ENCODE assay signal across 20 cellular contexts in the genomic region with DNA sequence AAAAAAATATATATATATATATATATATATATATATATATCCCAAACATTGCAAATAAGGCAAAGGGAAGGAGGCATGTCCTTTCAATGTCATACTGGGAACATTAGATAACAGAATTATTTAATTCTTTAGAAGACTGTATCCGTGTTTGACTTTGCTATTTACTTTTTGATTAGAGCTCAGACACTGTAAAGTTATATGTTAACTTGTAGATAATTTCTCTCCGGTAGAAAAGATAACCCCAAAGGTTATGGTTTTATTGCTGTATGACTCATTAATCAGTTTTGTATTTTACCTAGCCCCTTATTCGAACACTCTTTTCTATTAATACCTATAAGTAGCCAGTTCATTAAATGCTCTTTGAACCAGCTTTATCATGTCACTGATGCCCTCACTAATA.
A peak's percentile ranks its signal among the peaks of the same experiment; 100 is the strongest.
DNase-seq lines count a peak whose midpoint lies in the region; ATAC-seq, FAIRE-seq and TF ChIP-seq lines count a peak whose summit lies in the region.
"Had no signal": no experiment of that assay in that cellular context is flagged by ENCODE, and none has a peak within 500 bp of the region (broad histone marks: within the 10 kb centered on the region; RNA-seq: fewer than 3 reads in every experiment).

No MANE protein-coding gene starts in this region.

- no peaks in the 10 kb centered on the region for H3K36me3 Mint-ChIP-seq in GM23338 (ENCODE audit: low read depth)
- H3K36me3 Mint-ChIP-seq: CD14-positive monocyte; CD4-positive, alpha-beta memory T cell had no signal

- H3K79me2 ChIP-seq in GM23338 (replicated peaks; ENCODE audit: insufficient read depth) = no peaks in the 10 kb centered on the region

- no peak overlapping the region for H3K4me2 ChIP-seq in A549
- H3K4me2 ChIP-seq in GM23338 = no peak overlapping the region
- H3K4me2 ChIP-seq: BLaER1 had no signal

- H3K9me3 ChIP-seq in A549 (no peaks in the 10 kb centered on the region), body of pancreas (no peaks in the 10 kb centered on the region), small intestine (ENCODE audit: control insufficient read depth, low read depth) (no peaks in the 10 kb centered on the region), left lung (no peaks in the 10 kb centered on the region)
- H3K9me3 ChIP-seq: BLaER1 had no signal

- WGBS in A549 (ENCODE audit: missing lambda C conversion rate) = 7% methylated on average over 3 of the region's 3 CpGs
- 4 to 14% methylated on average over 3 of the region's 3 CpGs for WGBS in body of pancreas, 2 donors
- WGBS in small intestine, 3 donors = 7 to 74% (median 33%) methylated on average over 3 of the region's 3 CpGs

- H3K4me3 Mint-ChIP-seq in GM23338 = no peak overlapping the region
- H3K4me3 Mint-ChIP-seq: CD14-positive monocyte; CD4-positive, alpha-beta memory T cell; H9 had no signal

- no peaks in the 10 kb centered on the region for H3F3A ChIP-seq in GM23338 (replicated peaks; ENCODE audit: low read depth)

- TF ChIP-seq CTCF in A549 (IDR thresholded peaks at IDR 0.05) = no peak
- no peak for TF ChIP-seq CTCF in body of pancreas (IDR thresholded peaks at IDR 0.05)
- no peak for TF ChIP-seq CTCF in GM23338 (conservative IDR thresholded peaks at IDR 0.05; ENCODE audit: low read depth in 2 of 2)
- TF ChIP-seq CTCF in left lung (IDR thresholded peaks at IDR 0.05) = no peak

- DNase-seq in A549 (ENCODE audit: low read depth in 1 of 2, low spot score in 1 of 2) (no peak), body of pancreas (no peak), left colon (no peak), small intestine (peak; percentile 70), GM23338 (ENCODE audit: low spot score) (no peak), left lung (no peak)
- DNase-seq: DMS153, DMS79, GDM1, H9, IMR-90 had no signal

- H3K4me1 Mint-ChIP-seq in GM23338 = no peaks in the 10 kb centered on the region
- H3K4me1 Mint-ChIP-seq: CD14-positive monocyte; CD4-positive, alpha-beta memory T cell; H9 had no signal

- H3K4me3 ChIP-seq in A549 (no peak overlapping the region), body of pancreas (no peak overlapping the region), small intestine (ENCODE audit: low read depth in 1 of 2, low read length in 2 of 2) (no peak overlapping the region), GM23338 (no peak overlapping the region), left lung (no peak overlapping the region)
- H3K4me3 ChIP-seq: BLaER1, K562 had no signal

- TF ChIP-seq RAD21 in A549 (conservative IDR thresholded peaks at IDR 0.05 in 1 of 2, IDR thresholded peaks at IDR 0.05 in 1 of 2) = no peak

- no peak for TF ChIP-seq EP300 in A549 (IDR thresholded peaks at IDR 0.05)

- H3K4me1 ChIP-seq in A549 = no peaks in the 10 kb centered on the region
- peaks cover 23% of the 10 kb centered on the region for H3K4me1 ChIP-seq in body of pancreas
- peaks cover 0 to 2% of the 10 kb centered on the region in 2 donors for H3K4me1 ChIP-seq in small intestine (ENCODE audit: control insufficient read depth in 2 of 2, insufficient read depth in 1 of 2, low read depth in 1 of 2, low read length in 1 of 2)
- no peaks in the 10 kb centered on the region for H3K4me1 ChIP-seq in GM23338 (ENCODE audit: insufficient read depth)
- no peaks in the 10 kb centered on the region for H3K4me1 ChIP-seq in left lung
- H3K4me1 ChIP-seq: BLaER1 had no signal

- H3K27ac ChIP-seq in A549 (no peak overlapping the region), body of pancreas (no peak overlapping the region), small intestine (ENCODE audit: low read depth in 1 of 2, low read length in 1 of 2) (no peak overlapping the region), GM23338 (ENCODE audit: low read depth) (no peak overlapping the region), left lung (no peak overlapping the region)
- H3K27ac ChIP-seq: 22Rv1, BLaER1 had no signal

- TF ChIP-seq POLR2A in A549 (IDR thresholded peaks at IDR 0.05; ENCODE audit: low read length) (no peak), body of pancreas (IDR thresholded peaks at IDR 0.05) (no peak)

- no peaks in the 10 kb centered on the region for H3K27me3 Mint-ChIP-seq in GM23338 (ENCODE audit: insufficient read depth, low read depth, poor library complexity)
- H3K27me3 Mint-ChIP-seq: CD4-positive, alpha-beta memory T cell had no signal

- no peak for ATAC-seq in A549
- peak; percentile 68 for ATAC-seq in body of pancreas
- ATAC-seq in left colon = peak; percentile 96
- ATAC-seq in GM18867 (IDR thresholded peaks at IDR 0.05; ENCODE audit: unreplicated experiment) = no peak
- no peak for ATAC-seq in GM23338
- ATAC-seq in left lung = no peak
- ATAC-seq: K562 had no signal

- no peak for FAIRE-seq in A549 (lab: Jason Lieb, UNC)
- peak; percentile 91 for FAIRE-seq in small intestine (lab: Jason Lieb, UNC)
- FAIRE-seq: GM12892, GM18507, H1, K562 had no signal

- H4K20me1 ChIP-seq in GM23338 (replicated peaks; ENCODE audit: insufficient read depth) = no peaks in the 10 kb centered on the region
- H4K20me1 ChIP-seq: BLaER1 had no signal

- H3K36me3 ChIP-seq in body of pancreas (replicated peaks in 1 of 2; ENCODE audit: insufficient read depth in 1 of 2, low read depth in 2 of 2) (no peaks in the 10 kb centered on the region), small intestine (ENCODE audit: control insufficient read depth in 2 of 2, insufficient read depth in 2 of 2, low read length in 2 of 2) (no peaks in the 10 kb centered on the region), GM23338 (ENCODE audit: insufficient read depth) (no peaks in the 10 kb centered on the region), left lung (no peaks in the 10 kb centered on the region)
- H3K36me3 ChIP-seq: BLaER1 had no signal

- no peaks in the 10 kb centered on the region for H3K9me2 ChIP-seq in GM23338 (ENCODE audit: insufficient read depth)

- intact Hi-C loops in body of pancreas (cut with DNase I) (no loop called here), left colon (cut with DNase I, micrococcal nuclease) (no loop called here), left lung (cut with DNase I) (no loop called here)

- CTCF ChIA-PET in A549 (lab: Yijun Ruan, JAX) = no interaction called here

- POLR2A ChIA-PET in A549 (lab: Yijun Ruan, JAX) = interaction anchor here (0.5 kb wide), 1 partner anchor 175 kb away, joined by 3 read pairs; no protein-coding TSS in a partner anchor

- no peak overlapping the region for H3K27ac Mint-ChIP-seq in GM23338
- H3K27ac Mint-ChIP-seq: CD14-positive monocyte; CD4-positive, alpha-beta memory T cell; H9 had no signal

- H3K27me3 ChIP-seq in body of pancreas (no peaks in the 10 kb centered on the region), small intestine (ENCODE audit: control insufficient read depth in 2 of 2, insufficient read depth in 2 of 2, low read length in 2 of 2) (no peaks in the 10 kb centered on the region), GM23338 (ENCODE audit: insufficient read depth) (no peaks in the 10 kb centered on the region), left lung (no peaks in the 10 kb centered on the region)
- H3K27me3 ChIP-seq: BLaER1 had no signal

- no peaks in the 10 kb centered on the region for H3K9me3 Mint-ChIP-seq in GM23338
- H3K9me3 Mint-ChIP-seq: CD4-positive, alpha-beta memory T cell had no signal

- no peak overlapping the region for H2AFZ ChIP-seq in GM23338

TF ChIP-seq in A549, 52 proteins besides CTCF, POLR2A, EP300 and RAD21:
- TF ChIP-seq ZNF302 (CRISPR knock-in tag; IDR thresholded peaks at IDR 0.05) = no peak
- TF ChIP-seq EHF (CRISPR knock-in tag; IDR thresholded peaks at IDR 0.05) = no peak
- no peak for TF ChIP-seq HOXB5 (CRISPR knock-in tag; IDR thresholded peaks at IDR 0.05)
- no peak for TF ChIP-seq ELK1 (IDR thresholded peaks at IDR 0.05; ENCODE audit: low read depth, low read length)
- TF ChIP-seq FOSL2 (IDR thresholded peaks at IDR 0.05) = no peak
- TF ChIP-seq FOSL2 (CRISPR knock-in tag; IDR thresholded peaks at IDR 0.05) = 0 out of 2 replicates have a peak, but pooled peaks have one; percentile 20
- TF ChIP-seq PHF8 (IDR thresholded peaks at IDR 0.05; ENCODE audit: borderline replicate concordance, low read depth) = no peak
- no peak for TF ChIP-seq MAX (IDR thresholded peaks at IDR 0.05)
TF ChIP-seq in A549: peak in this region for 1.

TF ChIP-seq in GM23338, 12 proteins besides CTCF, POLR2A, EP300 and RAD21 (continues in another document):
- no peak for TF ChIP-seq EZH2phosphoT487 (IDR thresholded peaks at IDR 0.05; ENCODE audit: unreplicated experiment)
- no peak for TF ChIP-seq JUNB (IDR thresholded peaks at IDR 0.05; ENCODE audit: unreplicated experiment)
- TF ChIP-seq EZH2 (IDR thresholded peaks at IDR 0.05; ENCODE audit: low read depth, unreplicated experiment) = no peak
- TF ChIP-seq, protein P1, sequence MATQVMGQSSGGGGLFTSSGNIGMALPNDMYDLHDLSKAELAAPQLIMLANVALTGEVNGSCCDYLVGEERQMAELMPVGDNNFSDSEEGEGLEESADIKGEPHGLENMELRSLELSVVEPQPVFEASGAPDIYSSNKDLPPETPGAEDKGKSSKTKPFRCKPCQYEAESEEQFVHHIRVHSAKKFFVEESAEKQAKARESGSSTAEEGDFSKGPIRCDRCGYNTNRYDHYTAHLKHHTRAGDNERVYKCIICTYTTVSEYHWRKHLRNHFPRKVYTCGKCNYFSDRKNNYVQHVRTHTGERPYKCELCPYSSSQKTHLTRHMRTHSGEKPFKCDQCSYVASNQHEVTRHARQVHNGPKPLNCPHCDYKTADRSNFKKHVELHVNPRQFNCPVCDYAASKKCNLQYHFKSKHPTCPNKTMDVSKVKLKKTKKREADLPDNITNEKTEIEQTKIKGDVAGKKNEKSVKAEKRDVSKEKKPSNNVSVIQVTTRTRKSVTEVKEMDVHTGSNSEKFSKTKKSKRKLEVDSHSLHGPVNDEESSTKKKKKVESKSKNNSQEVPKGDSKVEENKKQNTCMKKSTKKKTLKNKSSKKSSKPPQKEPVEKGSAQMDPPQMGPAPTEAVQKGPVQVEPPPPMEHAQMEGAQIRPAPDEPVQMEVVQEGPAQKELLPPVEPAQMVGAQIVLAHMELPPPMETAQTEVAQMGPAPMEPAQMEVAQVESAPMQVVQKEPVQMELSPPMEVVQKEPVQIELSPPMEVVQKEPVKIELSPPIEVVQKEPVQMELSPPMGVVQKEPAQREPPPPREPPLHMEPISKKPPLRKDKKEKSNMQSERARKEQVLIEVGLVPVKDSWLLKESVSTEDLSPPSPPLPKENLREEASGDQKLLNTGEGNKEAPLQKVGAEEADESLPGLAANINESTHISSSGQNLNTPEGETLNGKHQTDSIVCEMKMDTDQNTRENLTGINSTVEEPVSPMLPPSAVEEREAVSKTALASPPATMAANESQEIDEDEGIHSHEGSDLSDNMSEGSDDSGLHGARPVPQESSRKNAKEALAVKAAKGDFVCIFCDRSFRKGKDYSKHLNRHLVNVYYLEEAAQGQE (IDR thresholded peaks at IDR 0.05; ENCODE audit: unreplicated experiment) = no peak
- TF ChIP-seq POLR2AphosphoS5 (IDR thresholded peaks at IDR 0.05; ENCODE audit: low read depth) = no peak

Comparison
In these comparisons a context has a peak if more than half of its experiments do, and no peak if none do; other contexts are left out.
1. ATAC-seq: peak in body of pancreas (single experiment) and left colon (single experiment); none in A549 (0 of 2), GM18867 (single experiment), GM23338 (single experiment) and left lung (single experiment).